ENCODE assay signal across 1 cellular context in the genomic region with DNA sequence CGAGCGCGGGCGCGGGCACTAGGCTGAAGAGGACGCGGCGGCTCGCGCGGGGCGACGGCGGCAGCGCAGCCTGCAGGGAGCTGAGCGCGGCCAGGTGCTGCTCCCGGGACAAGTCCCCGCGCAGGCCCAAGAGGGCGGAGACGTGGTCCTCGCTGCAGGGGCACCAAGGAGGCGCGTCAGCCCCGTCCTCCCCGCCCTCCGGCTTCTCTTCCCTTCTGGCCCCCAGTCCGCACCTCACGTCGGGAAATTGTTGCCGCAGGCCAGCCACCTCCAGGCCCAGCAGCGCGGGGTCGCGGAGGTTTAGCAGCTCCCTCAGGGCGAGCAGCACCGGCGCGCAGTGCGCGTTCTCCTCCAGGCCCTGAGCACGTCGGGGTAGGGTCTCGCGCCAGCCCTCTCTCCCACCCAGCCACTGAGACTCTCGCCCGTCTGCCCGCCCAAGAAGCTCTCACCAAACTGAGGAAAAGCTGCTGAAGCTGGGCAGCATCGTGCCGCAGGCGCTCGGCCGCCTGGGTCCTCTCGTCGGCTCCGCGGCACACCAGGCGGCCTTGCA.
TF ChIP-seq lines count a peak whose summit lies in the region.

No MANE protein-coding gene starts in this region.

TF ChIP-seq in HEK293, 187 proteins besides CTCF, POLR2A, EP300 and RAD21 (continued from another document):
- TF ChIP-seq, protein P1, sequence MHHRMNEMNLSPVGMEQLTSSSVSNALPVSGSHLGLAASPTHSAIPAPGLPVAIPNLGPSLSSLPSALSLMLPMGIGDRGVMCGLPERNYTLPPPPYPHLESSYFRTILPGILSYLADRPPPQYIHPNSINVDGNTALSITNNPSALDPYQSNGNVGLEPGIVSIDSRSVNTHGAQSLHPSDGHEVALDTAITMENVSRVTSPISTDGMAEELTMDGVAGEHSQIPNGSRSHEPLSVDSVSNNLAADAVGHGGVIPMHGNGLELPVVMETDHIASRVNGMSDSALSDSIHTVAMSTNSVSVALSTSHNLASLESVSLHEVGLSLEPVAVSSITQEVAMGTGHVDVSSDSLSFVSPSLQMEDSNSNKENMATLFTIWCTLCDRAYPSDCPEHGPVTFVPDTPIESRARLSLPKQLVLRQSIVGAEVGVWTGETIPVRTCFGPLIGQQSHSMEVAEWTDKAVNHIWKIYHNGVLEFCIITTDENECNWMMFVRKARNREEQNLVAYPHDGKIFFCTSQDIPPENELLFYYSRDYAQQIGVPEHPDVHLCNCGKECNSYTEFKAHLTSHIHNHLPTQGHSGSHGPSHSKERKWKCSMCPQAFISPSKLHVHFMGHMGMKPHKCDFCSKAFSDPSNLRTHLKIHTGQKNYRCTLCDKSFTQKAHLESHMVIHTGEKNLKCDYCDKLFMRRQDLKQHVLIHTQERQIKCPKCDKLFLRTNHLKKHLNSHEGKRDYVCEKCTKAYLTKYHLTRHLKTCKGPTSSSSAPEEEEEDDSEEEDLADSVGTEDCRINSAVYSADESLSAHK (tag by site-specific recombination; IDR thresholded peaks at IDR 0.05) = no peak
- TF ChIP-seq ZNF544 (tag by site-specific recombination; IDR thresholded peaks at IDR 0.05) (no peak), ZNF596 (tag by site-specific recombination; IDR thresholded peaks at IDR 0.05) (no peak), SALL2 (tag by site-specific recombination; IDR thresholded peaks at IDR 0.05; ENCODE audit: borderline replicate concordance) (no peak), BCL11A (tag by site-specific recombination; IDR thresholded peaks at IDR 0.05; ENCODE audit: low read depth) (no peak), ZNF221 (tag by site-specific recombination; IDR thresholded peaks at IDR 0.05; ENCODE audit: borderline replicate concordance) (no peak), ZNF777 (tag by site-specific recombination; IDR thresholded peaks at IDR 0.05; ENCODE audit: borderline replicate concordance) (peak; percentile 48), ZNF677 (tag by site-specific recombination; IDR thresholded peaks at IDR 0.05) (no peak), IKZF3 (tag by site-specific recombination; IDR thresholded peaks at IDR 0.05) (no peak)
- TF ChIP-seq, protein P2, sequence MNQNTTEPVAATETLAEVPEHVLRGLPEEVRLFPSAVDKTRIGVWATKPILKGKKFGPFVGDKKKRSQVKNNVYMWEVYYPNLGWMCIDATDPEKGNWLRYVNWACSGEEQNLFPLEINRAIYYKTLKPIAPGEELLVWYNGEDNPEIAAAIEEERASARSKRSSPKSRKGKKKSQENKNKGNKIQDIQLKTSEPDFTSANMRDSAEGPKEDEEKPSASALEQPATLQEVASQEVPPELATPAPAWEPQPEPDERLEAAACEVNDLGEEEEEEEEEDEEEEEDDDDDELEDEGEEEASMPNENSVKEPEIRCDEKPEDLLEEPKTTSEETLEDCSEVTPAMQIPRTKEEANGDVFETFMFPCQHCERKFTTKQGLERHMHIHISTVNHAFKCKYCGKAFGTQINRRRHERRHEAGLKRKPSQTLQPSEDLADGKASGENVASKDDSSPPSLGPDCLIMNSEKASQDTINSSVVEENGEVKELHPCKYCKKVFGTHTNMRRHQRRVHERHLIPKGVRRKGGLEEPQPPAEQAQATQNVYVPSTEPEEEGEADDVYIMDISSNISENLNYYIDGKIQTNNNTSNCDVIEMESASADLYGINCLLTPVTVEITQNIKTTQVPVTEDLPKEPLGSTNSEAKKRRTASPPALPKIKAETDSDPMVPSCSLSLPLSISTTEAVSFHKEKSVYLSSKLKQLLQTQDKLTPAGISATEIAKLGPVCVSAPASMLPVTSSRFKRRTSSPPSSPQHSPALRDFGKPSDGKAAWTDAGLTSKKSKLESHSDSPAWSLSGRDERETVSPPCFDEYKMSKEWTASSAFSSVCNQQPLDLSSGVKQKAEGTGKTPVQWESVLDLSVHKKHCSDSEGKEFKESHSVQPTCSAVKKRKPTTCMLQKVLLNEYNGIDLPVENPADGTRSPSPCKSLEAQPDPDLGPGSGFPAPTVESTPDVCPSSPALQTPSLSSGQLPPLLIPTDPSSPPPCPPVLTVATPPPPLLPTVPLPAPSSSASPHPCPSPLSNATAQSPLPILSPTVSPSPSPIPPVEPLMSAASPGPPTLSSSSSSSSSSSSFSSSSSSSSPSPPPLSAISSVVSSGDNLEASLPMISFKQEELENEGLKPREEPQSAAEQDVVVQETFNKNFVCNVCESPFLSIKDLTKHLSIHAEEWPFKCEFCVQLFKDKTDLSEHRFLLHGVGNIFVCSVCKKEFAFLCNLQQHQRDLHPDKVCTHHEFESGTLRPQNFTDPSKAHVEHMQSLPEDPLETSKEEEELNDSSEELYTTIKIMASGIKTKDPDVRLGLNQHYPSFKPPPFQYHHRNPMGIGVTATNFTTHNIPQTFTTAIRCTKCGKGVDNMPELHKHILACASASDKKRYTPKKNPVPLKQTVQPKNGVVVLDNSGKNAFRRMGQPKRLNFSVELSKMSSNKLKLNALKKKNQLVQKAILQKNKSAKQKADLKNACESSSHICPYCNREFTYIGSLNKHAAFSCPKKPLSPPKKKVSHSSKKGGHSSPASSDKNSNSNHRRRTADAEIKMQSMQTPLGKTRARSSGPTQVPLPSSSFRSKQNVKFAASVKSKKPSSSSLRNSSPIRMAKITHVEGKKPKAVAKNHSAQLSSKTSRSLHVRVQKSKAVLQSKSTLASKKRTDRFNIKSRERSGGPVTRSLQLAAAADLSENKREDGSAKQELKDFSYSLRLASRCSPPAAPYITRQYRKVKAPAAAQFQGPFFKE (tag by site-specific recombination; IDR thresholded peaks at IDR 0.05; ENCODE audit: borderline replicate concordance) = no peak
- TF ChIP-seq, protein P3, sequence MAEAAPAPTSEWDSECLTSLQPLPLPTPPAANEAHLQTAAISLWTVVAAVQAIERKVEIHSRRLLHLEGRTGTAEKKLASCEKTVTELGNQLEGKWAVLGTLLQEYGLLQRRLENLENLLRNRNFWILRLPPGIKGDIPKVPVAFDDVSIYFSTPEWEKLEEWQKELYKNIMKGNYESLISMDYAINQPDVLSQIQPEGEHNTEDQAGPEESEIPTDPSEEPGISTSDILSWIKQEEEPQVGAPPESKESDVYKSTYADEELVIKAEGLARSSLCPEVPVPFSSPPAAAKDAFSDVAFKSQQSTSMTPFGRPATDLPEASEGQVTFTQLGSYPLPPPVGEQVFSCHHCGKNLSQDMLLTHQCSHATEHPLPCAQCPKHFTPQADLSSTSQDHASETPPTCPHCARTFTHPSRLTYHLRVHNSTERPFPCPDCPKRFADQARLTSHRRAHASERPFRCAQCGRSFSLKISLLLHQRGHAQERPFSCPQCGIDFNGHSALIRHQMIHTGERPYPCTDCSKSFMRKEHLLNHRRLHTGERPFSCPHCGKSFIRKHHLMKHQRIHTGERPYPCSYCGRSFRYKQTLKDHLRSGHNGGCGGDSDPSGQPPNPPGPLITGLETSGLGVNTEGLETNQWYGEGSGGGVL (tag by site-specific recombination; IDR thresholded peaks at IDR 0.05) = 0 out of 2 replicates have a peak, but pooled peaks have one; percentile 6
- TF ChIP-seq, protein P4, sequence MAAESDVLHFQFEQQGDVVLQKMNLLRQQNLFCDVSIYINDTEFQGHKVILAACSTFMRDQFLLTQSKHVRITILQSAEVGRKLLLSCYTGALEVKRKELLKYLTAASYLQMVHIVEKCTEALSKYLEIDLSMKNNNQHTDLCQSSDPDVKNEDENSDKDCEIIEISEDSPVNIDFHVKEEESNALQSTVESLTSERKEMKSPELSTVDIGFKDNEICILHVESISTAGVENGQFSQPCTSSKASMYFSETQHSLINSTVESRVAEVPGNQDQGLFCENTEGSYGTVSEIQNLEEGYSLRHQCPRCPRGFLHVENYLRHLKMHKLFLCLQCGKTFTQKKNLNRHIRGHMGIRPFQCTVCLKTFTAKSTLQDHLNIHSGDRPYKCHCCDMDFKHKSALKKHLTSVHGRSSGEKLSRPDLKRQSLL (tag by site-specific recombination; IDR thresholded peaks at IDR 0.05) = no peak
- TF ChIP-seq, protein P5, sequence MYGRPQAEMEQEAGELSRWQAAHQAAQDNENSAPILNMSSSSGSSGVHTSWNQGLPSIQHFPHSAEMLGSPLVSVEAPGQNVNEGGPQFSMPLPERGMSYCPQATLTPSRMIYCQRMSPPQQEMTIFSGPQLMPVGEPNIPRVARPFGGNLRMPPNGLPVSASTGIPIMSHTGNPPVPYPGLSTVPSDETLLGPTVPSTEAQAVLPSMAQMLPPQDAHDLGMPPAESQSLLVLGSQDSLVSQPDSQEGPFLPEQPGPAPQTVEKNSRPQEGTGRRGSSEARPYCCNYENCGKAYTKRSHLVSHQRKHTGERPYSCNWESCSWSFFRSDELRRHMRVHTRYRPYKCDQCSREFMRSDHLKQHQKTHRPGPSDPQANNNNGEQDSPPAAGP (tag by site-specific recombination; IDR thresholded peaks at IDR 0.05) = no peak
- TF ChIP-seq, protein P6, sequence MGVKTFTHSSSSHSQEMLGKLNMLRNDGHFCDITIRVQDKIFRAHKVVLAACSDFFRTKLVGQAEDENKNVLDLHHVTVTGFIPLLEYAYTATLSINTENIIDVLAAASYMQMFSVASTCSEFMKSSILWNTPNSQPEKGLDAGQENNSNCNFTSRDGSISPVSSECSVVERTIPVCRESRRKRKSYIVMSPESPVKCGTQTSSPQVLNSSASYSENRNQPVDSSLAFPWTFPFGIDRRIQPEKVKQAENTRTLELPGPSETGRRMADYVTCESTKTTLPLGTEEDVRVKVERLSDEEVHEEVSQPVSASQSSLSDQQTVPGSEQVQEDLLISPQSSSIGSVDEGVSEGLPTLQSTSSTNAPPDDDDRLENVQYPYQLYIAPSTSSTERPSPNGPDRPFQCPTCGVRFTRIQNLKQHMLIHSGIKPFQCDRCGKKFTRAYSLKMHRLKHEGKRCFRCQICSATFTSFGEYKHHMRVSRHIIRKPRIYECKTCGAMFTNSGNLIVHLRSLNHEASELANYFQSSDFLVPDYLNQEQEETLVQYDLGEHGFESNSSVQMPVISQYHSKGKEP (tag by site-specific recombination; IDR thresholded peaks at IDR 0.05) = no peak
TF ChIP-seq in HEK293: peak in this region for 2.
